ENCODE assay signal across 8 cellular contexts in genomic region chr11:15826826-15827225, GRCh38.
DNase-seq lines count a peak whose midpoint lies in the region; ATAC-seq and TF ChIP-seq lines count a peak whose summit lies in the region.

No MANE protein-coding gene starts in this region.

- ATAC-seq in HG03108 (IDR thresholded peaks at IDR 0.05; ENCODE audit: unreplicated experiment) = no peak
- no peak for ATAC-seq in HG03097 (IDR thresholded peaks at IDR 0.05; ENCODE audit: low FRiP score, unreplicated experiment)

- intact Hi-C loops in transverse colon (cut with DNase I; ENCODE audit: low total_unique reads) = no loop called here

- TF ChIP-seq EP300 in transverse colon (IDR thresholded peaks at IDR 0.05; ENCODE audit: low read depth) = no peak

- H3K9me3 ChIP-seq in WERI-Rb-1 (ENCODE audit: severe bottlenecking) = no peaks in the 10 kb centered on the region
- no peaks in the 10 kb centered on the region for H3K9me3 ChIP-seq in transverse colon

- no peak overlapping the region for H3K27ac ChIP-seq in WERI-Rb-1
- no peak overlapping the region for H3K27ac ChIP-seq in transverse colon

- H3K36me3 ChIP-seq in WERI-Rb-1 (no peaks in the 10 kb centered on the region), transverse colon (no peaks in the 10 kb centered on the region)

- peak; percentile 64 for TF ChIP-seq CTCF in GM12873 (IDR thresholded peaks at IDR 0.05; ENCODE audit: insufficient read depth, low read depth, low read length, missing control alignments)
- TF ChIP-seq CTCF in WERI-Rb-1 (IDR thresholded peaks at IDR 0.05; ENCODE audit: low read depth, low read length) = peak; percentile 77
- peak in 4 of 5 experiments; percentile 42 to 52 (median 45) for TF ChIP-seq CTCF in transverse colon (IDR thresholded peaks at IDR 0.05)

- no peak for TF ChIP-seq POLR2A in transverse colon (IDR thresholded peaks at IDR 0.05)

- H3K4me1 ChIP-seq in transverse colon = peaks cover 0 to 4% (median 0%) of the 10 kb centered on the region in 4 donors

- H3K4me3 ChIP-seq in WERI-Rb-1 (ENCODE audit: low read depth, low read length) (no peak overlapping the region), transverse colon (no peak overlapping the region)

- in situ Hi-C loops in transverse colon (cut with MboI; ENCODE audit: low pct_ligation_motif_present in 1 of 4, low pct_unique_long_range_greater_than_20kb in 1 of 4, low sequenced_read_pairs in 3 of 4) = loop anchor here in 2 of 4 donors (25.0 kb wide), 1 partner anchor 785 kb away; no protein-coding TSS in a partner anchor

- DNase-seq in AG08395 (ENCODE audit: low spot score) = peak; percentile 12
- peak; percentile 17 for DNase-seq in HK-2 (ENCODE audit: unreplicated experiment)
- DNase-seq in WERI-Rb-1 = peak; percentile 73
- DNase-seq in iPS DF 4.7 (ENCODE audit: extremely low read depth, low spot score) = peak; percentile 30
- DNase-seq in transverse colon = peak; percentile 32

- H3K27me3 ChIP-seq in WERI-Rb-1 (ENCODE audit: insufficient read depth, low read depth, severe bottlenecking) (no peaks in the 10 kb centered on the region), transverse colon (no peaks in the 10 kb centered on the region)

Comparison
In these comparisons a context has a peak if more than half of its experiments do, and no peak if none do; other contexts are left out.
1. DNase-seq: peak in every context shown above with its lines; median percentile 73 in WERI-Rb-1; 32 in transverse colon; 30 in iPS DF 4.7; 17 in HK-2; 12 in AG08395.